1 cellular context compared by ENCODE assay signal in genomic region chr11:86484164-86484794, GRCh38.
TF ChIP-seq lines count a peak whose summit lies in the region.

No MANE protein-coding gene starts in this region.

TF ChIP-seq in K562, 482 proteins besides CTCF, POLR2A, EP300 and RAD21 (continued from another document and continues in another):
- no peak for TF ChIP-seq CHAMP1 (IDR thresholded peaks at IDR 0.05)
- TF ChIP-seq MAFF (IDR thresholded peaks at IDR 0.05; ENCODE audit: low read length) = no peak
- TF ChIP-seq CTBP1 (IDR thresholded peaks at IDR 0.05; ENCODE audit: borderline replicate concordance) = 0 out of 2 replicates have a peak, but pooled peaks have one; percentile 16
- TF ChIP-seq SMARCA4 (IDR thresholded peaks at IDR 0.05) = peak; percentile 65
- no peak for TF ChIP-seq MCM7 (IDR thresholded peaks at IDR 0.05)
- TF ChIP-seq HDAC1 (IDR thresholded peaks at IDR 0.05) = no peak
- TF ChIP-seq ZNF445 (CRISPR knock-in tag; IDR thresholded peaks at IDR 0.05; ENCODE audit: low read depth) = no peak
- no peak for TF ChIP-seq E2F5 (CRISPR knock-in tag; IDR thresholded peaks at IDR 0.05)
- TF ChIP-seq NR1H2 (CRISPR knock-in tag; IDR thresholded peaks at IDR 0.05) = no peak
- TF ChIP-seq TEAD4 (IDR thresholded peaks at IDR 0.05; ENCODE audit: low read length) = peak; percentile 75
- TF ChIP-seq TEAD4 (CRISPR knock-in tag; IDR thresholded peaks at IDR 0.05; ENCODE audit: borderline replicate concordance) = no peak
- peak; percentile 85 for TF ChIP-seq FOSL1 (tag; conservative IDR thresholded peaks at IDR 0.05)
- peak; percentile 81 for TF ChIP-seq TCF3 (CRISPR knock-in tag; IDR thresholded peaks at IDR 0.05)
- TF ChIP-seq ZBTB34 (CRISPR knock-in tag; IDR thresholded peaks at IDR 0.05) = no peak
- TF ChIP-seq, protein P1, sequence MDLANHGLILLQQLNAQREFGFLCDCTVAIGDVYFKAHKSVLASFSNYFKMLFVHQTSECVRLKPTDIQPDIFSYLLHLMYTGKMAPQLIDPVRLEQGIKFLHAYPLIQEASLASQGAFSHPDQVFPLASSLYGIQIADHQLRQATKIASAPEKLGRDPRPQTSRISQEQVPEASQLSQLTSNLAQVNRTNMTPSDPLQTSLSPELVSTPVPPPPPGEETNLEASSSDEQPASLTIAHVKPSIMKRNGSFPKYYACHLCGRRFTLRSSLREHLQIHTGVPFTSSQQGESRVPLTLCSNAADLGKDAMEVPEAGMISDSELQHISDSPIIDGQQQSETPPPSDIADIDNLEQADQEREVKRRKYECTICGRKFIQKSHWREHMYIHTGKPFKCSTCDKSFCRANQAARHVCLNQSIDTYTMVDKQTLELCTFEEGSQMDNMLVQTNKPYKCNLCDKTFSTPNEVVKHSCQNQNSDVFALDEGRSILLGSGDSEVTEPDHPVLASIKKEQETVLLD (IDR thresholded peaks at IDR 0.05) = no peak
- no peak for TF ChIP-seq ZNF398 (CRISPR knock-in tag; IDR thresholded peaks at IDR 0.05)
- TF ChIP-seq GTF2F1 (IDR thresholded peaks at IDR 0.05; ENCODE audit: low read depth, low read length) = no peak
- no peak for TF ChIP-seq E2F4 (CRISPR knock-in tag; IDR thresholded peaks at IDR 0.05; ENCODE audit: low read depth)
- TF ChIP-seq CAMTA2 (CRISPR knock-in tag; conservative IDR thresholded peaks at IDR 0.05) = no peak
- TF ChIP-seq GTF2E2 (tag; IDR thresholded peaks at IDR 0.05) = no peak
- TF ChIP-seq TAF7 (tag; IDR thresholded peaks at IDR 0.05) = no peak
- no peak for TF ChIP-seq CTCFL (IDR thresholded peaks at IDR 0.05; ENCODE audit: borderline replicate concordance, insufficient read depth, low read depth, low read length, poor library complexity, severe bottlenecking)
- no peak for TF ChIP-seq SIN3B (IDR thresholded peaks at IDR 0.05; ENCODE audit: low read depth)
- no peak for TF ChIP-seq TSC22D4 (tag; IDR thresholded peaks at IDR 0.05)
- no peak for TF ChIP-seq RUNX1 (IDR thresholded peaks at IDR 0.05; ENCODE audit: low read depth)
- peak; percentile 52 for TF ChIP-seq CBFA2T2 (conservative IDR thresholded peaks at IDR 0.05)
- TF ChIP-seq PHTF2 (CRISPR knock-in tag; IDR thresholded peaks at IDR 0.05) = no peak
- TF ChIP-seq ESRRB (CRISPR knock-in tag; IDR thresholded peaks at IDR 0.05; ENCODE audit: borderline replicate concordance) = no peak
- TF ChIP-seq, protein P2, sequence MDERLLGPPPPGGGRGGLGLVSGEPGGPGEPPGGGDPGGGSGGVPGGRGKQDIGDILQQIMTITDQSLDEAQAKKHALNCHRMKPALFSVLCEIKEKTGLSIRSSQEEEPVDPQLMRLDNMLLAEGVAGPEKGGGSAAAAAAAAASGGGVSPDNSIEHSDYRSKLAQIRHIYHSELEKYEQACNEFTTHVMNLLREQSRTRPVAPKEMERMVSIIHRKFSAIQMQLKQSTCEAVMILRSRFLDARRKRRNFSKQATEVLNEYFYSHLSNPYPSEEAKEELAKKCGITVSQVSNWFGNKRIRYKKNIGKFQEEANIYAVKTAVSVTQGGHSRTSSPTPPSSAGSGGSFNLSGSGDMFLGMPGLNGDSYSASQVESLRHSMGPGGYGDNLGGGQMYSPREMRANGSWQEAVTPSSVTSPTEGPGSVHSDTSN (CRISPR knock-in tag; IDR thresholded peaks at IDR 0.05; ENCODE audit: low read depth) = no peak
- TF ChIP-seq, protein P2 (tag; conservative IDR thresholded peaks at IDR 0.05; ENCODE audit: low read depth) = peak; percentile 90
- TF ChIP-seq PTBP1 (IDR thresholded peaks at IDR 0.05; ENCODE audit: low read depth, low read length) = no peak
- no peak for TF ChIP-seq JUNB (CRISPR knock-in tag; conservative IDR thresholded peaks at IDR 0.05)
- TF ChIP-seq HDAC3 (IDR thresholded peaks at IDR 0.05; ENCODE audit: borderline replicate concordance, partially characterized antibody) = no peak
- TF ChIP-seq, protein P3, sequence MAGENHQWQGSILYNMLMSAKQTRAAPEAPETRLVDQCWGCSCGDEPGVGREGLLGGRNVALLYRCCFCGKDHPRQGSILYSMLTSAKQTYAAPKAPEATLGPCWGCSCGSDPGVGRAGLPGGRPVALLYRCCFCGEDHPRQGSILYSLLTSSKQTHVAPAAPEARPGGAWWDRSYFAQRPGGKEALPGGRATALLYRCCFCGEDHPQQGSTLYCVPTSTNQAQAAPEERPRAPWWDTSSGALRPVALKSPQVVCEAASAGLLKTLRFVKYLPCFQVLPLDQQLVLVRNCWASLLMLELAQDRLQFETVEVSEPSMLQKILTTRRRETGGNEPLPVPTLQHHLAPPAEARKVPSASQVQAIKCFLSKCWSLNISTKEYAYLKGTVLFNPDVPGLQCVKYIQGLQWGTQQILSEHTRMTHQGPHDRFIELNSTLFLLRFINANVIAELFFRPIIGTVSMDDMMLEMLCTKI (IDR thresholded peaks at IDR 0.05; ENCODE audit: partially characterized antibody) = no peak
- TF ChIP-seq GATAD2A (IDR thresholded peaks at IDR 0.05) = no peak
- no peak for TF ChIP-seq MBD2 (IDR thresholded peaks at IDR 0.05; ENCODE audit: borderline replicate concordance, low read depth)
- peak; percentile 82 for TF ChIP-seq ARID1B (IDR thresholded peaks at IDR 0.05)
- no peak for TF ChIP-seq CCNT2 (IDR thresholded peaks at IDR 0.05; ENCODE audit: borderline replicate concordance, extremely low read depth, insufficient read length, low read depth, low read length)
- no peak for TF ChIP-seq ETS1 (conservative IDR thresholded peaks at IDR 0.05; ENCODE audit: control insufficient read depth, low read depth, low read length)
- TF ChIP-seq THAP12 (CRISPR knock-in tag; IDR thresholded peaks at IDR 0.05) = no peak
- no peak for TF ChIP-seq ZNF165 (CRISPR knock-in tag; IDR thresholded peaks at IDR 0.05; ENCODE audit: borderline replicate concordance)
- no peak for TF ChIP-seq NCOA4 (IDR thresholded peaks at IDR 0.05; ENCODE audit: partially characterized antibody)
- no peak for TF ChIP-seq CREB3L1 (IDR thresholded peaks at IDR 0.05; ENCODE audit: borderline replicate concordance, low read depth)
